10 cellular contexts compared by ENCODE assay signal in the genomic region with DNA sequence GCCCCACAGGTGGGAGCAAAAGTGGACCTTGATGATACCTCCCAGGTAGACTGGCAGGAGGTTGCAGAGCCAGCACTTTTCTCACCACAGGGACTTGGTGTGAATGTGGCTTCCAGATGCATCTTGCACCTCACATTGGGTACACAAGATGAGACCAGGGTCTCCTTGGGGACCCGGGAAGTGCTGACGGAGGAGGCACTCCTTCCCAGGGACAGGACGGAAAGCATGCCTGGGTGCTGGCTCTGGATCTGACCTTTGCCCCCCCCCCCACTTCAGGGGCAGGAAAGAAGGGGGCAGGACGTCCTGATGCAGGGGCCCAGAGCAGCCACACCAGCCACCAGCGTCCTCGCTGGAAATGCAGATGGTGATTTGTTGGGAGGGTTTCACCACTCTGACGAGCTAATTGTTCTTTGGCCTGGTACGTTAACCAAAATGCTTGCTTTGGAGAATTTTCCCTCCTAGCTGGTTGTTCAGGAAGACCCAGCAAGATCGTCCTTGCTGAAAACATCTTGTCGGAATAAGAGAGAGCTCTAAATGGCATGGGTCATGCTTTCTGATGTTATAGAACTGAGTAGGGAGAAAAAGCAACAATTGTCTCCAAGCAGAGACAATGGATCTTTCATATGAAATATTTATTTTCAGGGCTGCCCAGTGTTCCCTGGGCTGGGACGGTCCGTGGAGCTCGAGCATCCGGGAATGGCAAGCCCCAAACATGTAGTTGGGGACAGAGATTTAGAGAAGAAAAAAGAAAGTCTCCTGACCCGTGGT.
DNase-seq lines count a peak whose midpoint lies in the region; ATAC-seq and TF ChIP-seq lines count a peak whose summit lies in the region.
"Had no signal": no experiment of that assay in that cellular context is flagged by ENCODE, and none has a peak within 500 bp of the region (broad histone marks: within the 10 kb centered on the region; RNA-seq: fewer than 3 reads in every experiment).

No MANE protein-coding gene starts in this region.

- no peaks in the 10 kb centered on the region for H3K9me3 Mint-ChIP-seq in CD14-positive monocyte

- H3K4me1 Mint-ChIP-seq in CD14-positive monocyte: peaks cover 35% of the 10 kb centered on the region

- no peaks in the 10 kb centered on the region for H3K27me3 ChIP-seq in kidney epithelial cell (ENCODE audit: control insufficient read depth, insufficient read depth, low read length)

- H3K36me3 Mint-ChIP-seq in CD14-positive monocyte: peaks cover 20 to 40% of the 10 kb centered on the region in 2 donors

- TF ChIP-seq CTCF in kidney epithelial cell (IDR thresholded peaks at IDR 0.05; ENCODE audit: insufficient read depth, low read length, poor library complexity, severe bottlenecking): no peak
- TF ChIP-seq CTCF in GM13976 (IDR thresholded peaks at IDR 0.05; ENCODE audit: borderline replicate concordance, control extremely low read depth, extremely low read depth, insufficient read depth, missing control alignments): no peak
- no peak for TF ChIP-seq CTCF in CD14-positive monocyte (IDR thresholded peaks at IDR 0.05)

- peaks cover 3% of the 10 kb centered on the region for H3K36me3 ChIP-seq in kidney epithelial cell (ENCODE audit: control insufficient read depth, insufficient read depth, low read length)

- peak; percentile 54 for DNase-seq in HT1080 (ENCODE audit: low read depth)
- peak in 6 of 61 donors; percentile 44 to 64 (median 50) for DNase-seq in caudate nucleus (lab: John Stamatoyannopoulos, UW)
- DNase-seq in kidney epithelial cell (ENCODE audit: low read depth): no peak
- peak; percentile 88 for DNase-seq in superior temporal gyrus (ENCODE audit: extremely low spot score)
- no peak for DNase-seq in stimulated activated naive CD8-positive, alpha-beta T cell treated with anti-CD3 and anti-CD28 coated beads, Interleukin-15, Interleukin-2, amounts not matched to agents 100 U/mL and 50 U/mL, for 24 hours
- DNase-seq in GM13976 (ENCODE audit: low spot score): no peak
- no peak for DNase-seq in CD14-positive monocyte (ENCODE audit: low spot score)
- no peak for DNase-seq in OCI-M2 (lab: John Stamatoyannopoulos, UW; ENCODE audit: unreplicated experiment)
- DNase-seq: effector CD4-positive, alpha-beta T cell; NCI-H2029 treated with DMSO at 0.1 percent for 48 hours had no signal

- no peak for ATAC-seq in stimulated activated naive CD8-positive, alpha-beta T cell treated with anti-CD3 and anti-CD28 coated beads, Interleukin-15, Interleukin-2, amounts not matched to agents 100 U/mL and 50 U/mL, for 24 hours

- in situ Hi-C loops in GM13976 (cut with MboI; ENCODE audit: low sequenced_read_pairs, unreplicated experiment): no loop called here

- H3K4me3 Mint-ChIP-seq in CD14-positive monocyte: peak overlapping the region in 1 of 2 donors; percentile 32

- H3K27me3 Mint-ChIP-seq in CD14-positive monocyte (ENCODE audit: low read depth in 3 of 3): no peaks in the 10 kb centered on the region

- H3K4me3 ChIP-seq in kidney epithelial cell (ENCODE audit: low read depth, low read length): peak overlapping the region; percentile 27

- H3K27ac ChIP-seq in caudate nucleus (ENCODE audit: low read depth, low read length): peak overlapping the region; percentile 96

- H3K27ac Mint-ChIP-seq in CD14-positive monocyte: peak overlapping the region in 1 of 7 donors; percentile 54

- intact Hi-C loops in CD14-positive monocyte (cut with micrococcal nuclease): loop anchor here in 1 of 2 donors (5.0 kb wide), 1 partner anchor 36 kb away; no protein-coding TSS in a partner anchor

Comparison
In these comparisons a context has a peak if more than half of its experiments do, and no peak if none do; other contexts are left out.
1. DNase-seq: peak in HT1080 (single experiment) and superior temporal gyrus (single experiment); none in kidney epithelial cell (single experiment), stimulated activated naive CD8-positive, alpha-beta T cell treated with anti-CD3 and anti-CD28 coated beads, Interleukin-15, Interleukin-2, amounts not matched to agents 100 U/mL and 50 U/mL, for 24 hours (single experiment), GM13976 (single experiment), CD14-positive monocyte (single experiment) and OCI-M2 (single experiment).